ENCODE assay signal across 8 cellular contexts in the genomic region with DNA sequence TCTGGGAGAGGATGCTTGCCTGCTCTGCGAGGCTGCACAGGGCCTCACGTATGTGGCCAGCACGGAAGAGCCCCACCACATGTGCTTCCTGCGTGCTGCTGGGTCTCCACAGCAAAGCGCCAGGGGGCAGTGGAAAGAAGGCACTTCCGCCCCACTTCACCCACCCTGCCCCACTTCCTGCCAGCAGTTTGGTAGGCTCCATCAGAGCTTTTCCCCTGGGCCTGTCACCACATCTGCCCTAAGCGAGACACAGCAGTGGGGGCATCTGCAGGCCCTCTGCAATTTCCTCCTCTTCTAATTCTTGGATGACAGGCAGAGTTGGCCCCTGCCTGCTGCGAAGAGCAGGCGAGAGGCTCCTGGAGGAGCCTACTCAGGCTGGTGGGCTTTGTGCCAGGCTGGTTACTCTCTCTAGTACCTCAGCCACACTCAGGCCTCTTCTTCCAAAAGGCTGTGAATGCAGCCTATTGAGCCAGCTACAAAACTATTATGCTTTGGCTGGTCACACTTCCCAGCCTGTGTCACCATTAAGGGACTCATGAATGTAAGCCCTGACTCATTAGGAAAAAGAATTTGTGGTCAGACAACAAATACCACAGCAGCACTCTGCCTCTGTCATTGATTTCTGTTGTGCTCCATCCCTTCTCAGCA. TPM values are rescaled to one million over a fixed set of nuclear protein-coding genes. Genes with fewer than 3 reads are reported as not detected.
DNase-seq lines count a peak whose midpoint lies in the region; ATAC-seq and FAIRE-seq lines count a peak whose summit lies in the region.

No MANE protein-coding gene starts in this region.

- peaks cover 2% of the 10 kb centered on the region for H3K36me3 Mint-ChIP-seq in activated T-cell treated with anti-CD3 and anti-CD28 coated beads, Interleukin-2, amount 50 U/mL, for 4 hours (ENCODE audit: insufficient read depth)

- no peaks in the 10 kb centered on the region for H3K9me3 Mint-ChIP-seq in activated T-cell treated with anti-CD3 and anti-CD28 coated beads, Interleukin-2, amount 50 U/mL, for 4 hours

- DNase-seq in GM18507 (ENCODE audit: extremely low spot score, insufficient read length, low read depth), result peak; percentile 67
- DNase-seq in NK-92 treated with Interleukin-12 subunit alpha and Interleukin-12 subunit beta, amount 100 ng/mL, for 24 hours (lab: John Stamatoyannopoulos, UW), result peak; percentile 91
- DNase-seq in activated T-cell treated with anti-CD3 and anti-CD28 coated beads, Interleukin-2, amount 50 U/mL, for 4 hours, result peak; percentile 65
- DNase-seq in left lobe of liver (ENCODE audit: low spot score), result peak; percentile 42
- DNase-seq in stimulated activated CD8-positive, alpha-beta memory T cell treated with anti-CD3 and anti-CD28 coated beads, Interleukin-7, amount 100 ng/mL, for 24 hours (ENCODE audit: low read depth), result peak; percentile 56
- no peak for DNase-seq in NCI-H2081 treated with DMSO at 0.1 percent for 48 hours (lab: John Stamatoyannopoulos, UW)
- no peak for DNase-seq in NCI-H2171 treated with DMSO at 0.1 percent for 48 hours (lab: John Stamatoyannopoulos, UW)

- peak; percentile 95 for FAIRE-seq in GM18507 (lab: Jason Lieb, UNC)

- no peaks in the 10 kb centered on the region for H3K27me3 Mint-ChIP-seq in activated T-cell treated with anti-CD3 and anti-CD28 coated beads, Interleukin-2, amount 50 U/mL, for 4 hours (ENCODE audit: low read depth)

- H3K4me3 Mint-ChIP-seq in activated T-cell treated with anti-CD3 and anti-CD28 coated beads, Interleukin-2, amount 50 U/mL, for 4 hours, result peak overlapping the region; percentile 61

- ATAC-seq in HG02642 (IDR thresholded peaks at IDR 0.05; ENCODE audit: poor library complexity, unreplicated experiment) (peak; percentile 74), left lobe of liver (peak; percentile 29)
- ATAC-seq in activated T-cell treated with anti-CD3 and anti-CD28 coated beads, Interleukin-2, amount 50 U/mL, for 4 hours, result peak; percentile 86 to 88

- peaks cover 64% of the 10 kb centered on the region for H3K4me1 Mint-ChIP-seq in activated T-cell treated with anti-CD3 and anti-CD28 coated beads, Interleukin-2, amount 50 U/mL, for 4 hours (ENCODE audit: low read depth)

RNA-seq across cellular contexts. Expression of a gene that starts 25.0 kb away (rescaled TPM):
- total RNA-seq in activated T-cell treated with anti-CD3 and anti-CD28 coated beads, Interleukin-2, amount 50 U/mL, for 4 hours, result under 1 TPM; 0.30 to 0.53 (median 0.38) TPM
- 0.91 TPM for total RNA-seq in left lobe of liver

RNA-seq across cellular contexts. Expression of a gene that starts 41.7 kb away (rescaled TPM):
- 10 to 100 TPM in 2 of 3 donors, 1 to 10 TPM in 1; 8.9 to 21.4 (median 16.5) TPM for total RNA-seq in activated T-cell treated with anti-CD3 and anti-CD28 coated beads, Interleukin-2, amount 50 U/mL, for 4 hours
- 0.18 TPM for total RNA-seq in left lobe of liver

RNA-seq across cellular contexts. Expression of a gene that starts 47.3 kb away (rescaled TPM):
- total RNA-seq in activated T-cell treated with anti-CD3 and anti-CD28 coated beads, Interleukin-2, amount 50 U/mL, for 4 hours, result not detected
- total RNA-seq in left lobe of liver, result 2.4 TPM

Comparison
In these comparisons a context has a peak if more than half of its experiments do, and no peak if none do; other contexts are left out.
1. DNase-seq: peak in GM18507 (single experiment), NK-92 treated with Interleukin-12 subunit alpha and Interleukin-12 subunit beta, amount 100 ng/mL, for 24 hours (single experiment), activated T-cell treated with anti-CD3 and anti-CD28 coated beads, Interleukin-2, amount 50 U/mL, for 4 hours (single experiment), left lobe of liver (single experiment) and stimulated activated CD8-positive, alpha-beta memory T cell treated with anti-CD3 and anti-CD28 coated beads, Interleukin-7, amount 100 ng/mL, for 24 hours (single experiment); none in NCI-H2081 treated with DMSO at 0.1 percent for 48 hours (single experiment) and NCI-H2171 treated with DMSO at 0.1 percent for 48 hours (single experiment).
2. ATAC-seq: peak in every context shown above with its lines; median percentile 87 in activated T-cell treated with anti-CD3 and anti-CD28 coated beads, Interleukin-2, amount 50 U/mL, for 4 hours; 74 in HG02642; 29 in left lobe of liver.